Comparison of ENCODE assay signal across 8 cellular contexts in the genomic region with DNA sequence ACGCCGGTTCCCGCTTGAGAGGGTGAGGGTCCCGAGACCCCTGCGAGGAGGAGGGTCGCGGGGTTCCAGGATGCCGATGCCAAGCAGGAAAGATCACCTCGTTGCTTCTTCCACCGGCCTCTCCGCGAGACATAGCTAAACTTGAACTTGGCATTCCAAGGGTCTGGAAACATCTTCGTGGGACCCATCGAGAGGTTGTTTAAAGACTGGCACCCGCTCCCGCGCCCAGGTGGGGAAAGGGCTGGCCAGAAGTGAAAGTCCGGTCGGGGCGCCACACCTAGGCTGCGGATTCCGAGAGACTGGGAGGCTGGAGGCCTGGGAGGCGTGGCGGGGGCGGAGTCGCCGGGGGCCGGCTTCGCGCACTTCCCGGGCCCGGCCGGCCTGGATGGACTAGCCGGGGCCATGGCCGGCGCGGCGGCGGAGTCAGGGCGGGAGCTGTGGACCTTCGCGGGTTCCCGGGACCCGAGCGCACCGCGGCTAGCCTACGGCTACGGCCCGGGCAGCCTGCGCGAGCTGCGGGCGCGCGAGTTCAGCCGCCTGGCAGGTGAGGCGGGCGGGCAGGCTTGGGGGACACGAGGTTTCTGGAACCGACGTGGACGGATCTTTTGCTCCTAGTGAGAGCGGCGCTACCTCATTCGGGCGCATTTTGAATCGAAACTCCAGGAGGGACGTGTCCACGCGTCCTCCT. TPM values are rescaled to one million over a fixed set of nuclear protein-coding genes. Genes with fewer than 3 reads are reported as not detected.
DNase-seq lines count a peak whose midpoint lies in the region; ATAC-seq, FAIRE-seq and TF ChIP-seq lines count a peak whose summit lies in the region.

A gene with protein sequence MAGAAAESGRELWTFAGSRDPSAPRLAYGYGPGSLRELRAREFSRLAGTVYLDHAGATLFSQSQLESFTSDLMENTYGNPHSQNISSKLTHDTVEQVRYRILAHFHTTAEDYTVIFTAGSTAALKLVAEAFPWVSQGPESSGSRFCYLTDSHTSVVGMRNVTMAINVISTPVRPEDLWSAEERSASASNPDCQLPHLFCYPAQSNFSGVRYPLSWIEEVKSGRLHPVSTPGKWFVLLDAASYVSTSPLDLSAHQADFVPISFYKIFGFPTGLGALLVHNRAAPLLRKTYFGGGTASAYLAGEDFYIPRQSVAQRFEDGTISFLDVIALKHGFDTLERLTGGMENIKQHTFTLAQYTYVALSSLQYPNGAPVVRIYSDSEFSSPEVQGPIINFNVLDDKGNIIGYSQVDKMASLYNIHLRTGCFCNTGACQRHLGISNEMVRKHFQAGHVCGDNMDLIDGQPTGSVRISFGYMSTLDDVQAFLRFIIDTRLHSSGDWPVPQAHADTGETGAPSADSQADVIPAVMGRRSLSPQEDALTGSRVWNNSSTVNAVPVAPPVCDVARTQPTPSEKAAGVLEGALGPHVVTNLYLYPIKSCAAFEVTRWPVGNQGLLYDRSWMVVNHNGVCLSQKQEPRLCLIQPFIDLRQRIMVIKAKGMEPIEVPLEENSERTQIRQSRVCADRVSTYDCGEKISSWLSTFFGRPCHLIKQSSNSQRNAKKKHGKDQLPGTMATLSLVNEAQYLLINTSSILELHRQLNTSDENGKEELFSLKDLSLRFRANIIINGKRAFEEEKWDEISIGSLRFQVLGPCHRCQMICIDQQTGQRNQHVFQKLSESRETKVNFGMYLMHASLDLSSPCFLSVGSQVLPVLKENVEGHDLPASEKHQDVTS (plus strand): TSS at position 360 of the 688 bp plus-strand sequence. CDS start 43 bp downstream, at position 403.

- no peaks in the 10 kb centered on the region for H3K4me1 Mint-ChIP-seq in astrocyte (ENCODE audit: low read depth, unreplicated experiment)

- no peak within 1 kb of the TSS for H3K9ac ChIP-seq in SK-N-MC (ENCODE audit: insufficient read length)
- peak within 1 kb of the TSS; percentile 91 for H3K9ac ChIP-seq in astrocyte (ENCODE audit: low read length)

- H3K27me3 ChIP-seq in astrocyte (ENCODE audit: insufficient read depth, low read length) = no peaks in the 10 kb centered on the region

- peak within 1 kb of the TSS; percentile 99 for H3K4me2 ChIP-seq in astrocyte (ENCODE audit: low read length)

- H3K79me2 ChIP-seq in astrocyte (ENCODE audit: insufficient read depth, low read length) = no peaks in the 10 kb centered on the region

- no peaks in the 10 kb centered on the region for H4K20me1 ChIP-seq in astrocyte (ENCODE audit: insufficient read depth, low read length)

- H3K9me3 Mint-ChIP-seq in astrocyte (ENCODE audit: unreplicated experiment) = no peaks in the 10 kb centered on the region

- H3K36me3 Mint-ChIP-seq in astrocyte (ENCODE audit: low read depth, unreplicated experiment) = no peaks in the 10 kb centered on the region

- H3K27ac ChIP-seq in SK-N-MC (no peak within 1 kb of the TSS), astrocyte (ENCODE audit: low read depth, low read length) (peak within 1 kb of the TSS; percentile 33)

- H2AFZ ChIP-seq in astrocyte (ENCODE audit: low read depth, low read length) = peak within 1 kb of the TSS; percentile 95

- DNase-seq in AG08396 (ENCODE audit: low spot score) (peak; percentile 92), SK-N-MC (ENCODE audit: low read depth, low spot score) (no peak), astrocyte (ENCODE audit: low read depth) (no peak), hepatic stellate cell (ENCODE audit: low spot score) (peak; percentile 89), retinal pigment epithelial cell (ENCODE audit: low read depth) (no peak), MV-4-11 (lab: John Stamatoyannopoulos, UW) (no peak)

- peak within 1 kb of the TSS; percentile 66 for H3K4me3 ChIP-seq in SK-N-MC
- peak within 1 kb of the TSS; percentile 94 for H3K4me3 ChIP-seq in astrocyte (ENCODE audit: insufficient read depth, low read depth, low read length)
- H3K4me3 ChIP-seq in retinal pigment epithelial cell (ENCODE audit: low read length) = peak within 1 kb of the TSS; percentile 78

- H3K36me3 ChIP-seq in SK-N-MC (ENCODE audit: insufficient read depth, low read length) (no peaks in the 10 kb centered on the region), astrocyte (ENCODE audit: insufficient read depth, low read length) (no peaks in the 10 kb centered on the region)

- FAIRE-seq in astrocyte (lab: Jason Lieb, UNC) = no peak

- no peak for TF ChIP-seq CTCF in astrocyte (IDR thresholded peaks at IDR 0.05; ENCODE audit: insufficient read depth, low read depth, low read length)
- TF ChIP-seq CTCF in retinal pigment epithelial cell (conservative IDR thresholded peaks at IDR 0.05; ENCODE audit: low read depth, low read length) = no peak

- H3K27me3 Mint-ChIP-seq in astrocyte (ENCODE audit: low read depth, unreplicated experiment) = peaks cover 55% of the 10 kb centered on the region

- peaks cover 9% of the 10 kb centered on the region for H3K4me1 ChIP-seq in astrocyte (ENCODE audit: insufficient read depth, low read length)

- H3K27ac Mint-ChIP-seq in astrocyte (ENCODE audit: unreplicated experiment) = peak within 1 kb of the TSS; percentile 56

- ATAC-seq in GM19023 (IDR thresholded peaks at IDR 0.05; ENCODE audit: unreplicated experiment) (peak; percentile 79), HG03159 (IDR thresholded peaks at IDR 0.05; ENCODE audit: unreplicated experiment) (peak; percentile 51)

- H3K4me3 Mint-ChIP-seq in astrocyte (ENCODE audit: unreplicated experiment) = peak within 1 kb of the TSS; percentile 84

- H3K9me3 ChIP-seq in SK-N-MC (ENCODE audit: low read depth, low read length) = no peaks in the 10 kb centered on the region
- H3K9me3 ChIP-seq in astrocyte (ENCODE audit: insufficient read depth, low read depth, low read length) = no peaks in the 10 kb centered on the region

RNA-seq across cellular contexts. Expression of the gene that starts here (rescaled TPM):
- total RNA-seq in astrocyte = 1.4 and 1.9 TPM in 2 replicates

Comparison
In these comparisons a context has a peak if more than half of its experiments do, and no peak if none do; other contexts are left out.
1. DNase-seq: peak in AG08396 (single experiment) and hepatic stellate cell (single experiment); none in SK-N-MC (single experiment), astrocyte (single experiment), retinal pigment epithelial cell (single experiment) and MV-4-11 (single experiment).
2. Peak in every context shown above with its lines, with median percentiles within 50 percentile points of each other: H3K4me3 ChIP-seq.